15 cellular contexts compared by ENCODE assay signal in genomic region chr22:20180245-20180630, GRCh38. TPM values are rescaled to one million over a fixed set of nuclear protein-coding genes. Genes with fewer than 3 reads are reported as not detected.
DNase-seq lines count a peak whose midpoint lies in the region; ATAC-seq, FAIRE-seq and TF ChIP-seq lines count a peak whose summit lies in the region.
"Had no signal": no experiment of that assay in that cellular context is flagged by ENCODE, and none has a peak within 500 bp of the region (broad histone marks: within the 10 kb centered on the region; RNA-seq: fewer than 3 reads in every experiment).

No MANE protein-coding gene starts in this region.

- no peaks in the 10 kb centered on the region for H3K9me2 ChIP-seq in GM23338 (ENCODE audit: insufficient read depth)

- H3K4me1 ChIP-seq in GM23338 (ENCODE audit: insufficient read depth) (no peaks in the 10 kb centered on the region), astrocyte (ENCODE audit: insufficient read depth, low read length) (no peaks in the 10 kb centered on the region)
- H3K4me1 ChIP-seq: parathyroid adenoma had no signal

- H3K27me3 Mint-ChIP-seq in GM23338 (ENCODE audit: insufficient read depth, low read depth, poor library complexity) (peaks cover 16% of the 10 kb centered on the region), astrocyte (ENCODE audit: low read depth, unreplicated experiment) (peaks cover 21% of the 10 kb centered on the region)

- H3F3A ChIP-seq in GM23338 (replicated peaks; ENCODE audit: low read depth) = no peaks in the 10 kb centered on the region

- peak; percentile 71 for ATAC-seq in GM23338

- H3K27ac Mint-ChIP-seq in GM23338 (no peak overlapping the region), astrocyte (ENCODE audit: unreplicated experiment) (no peak overlapping the region)

- H3K27me3 ChIP-seq in AG04450 (ENCODE audit: control insufficient read depth, insufficient read depth, low read length) = peaks cover 23% of the 10 kb centered on the region
- no peaks in the 10 kb centered on the region for H3K27me3 ChIP-seq in GM23338 (ENCODE audit: insufficient read depth)
- H3K27me3 ChIP-seq in astrocyte (ENCODE audit: insufficient read depth, low read length) = no peaks in the 10 kb centered on the region
- H3K27me3 ChIP-seq in kidney epithelial cell (ENCODE audit: control insufficient read depth, insufficient read depth, low read length) = peaks cover 35% of the 10 kb centered on the region

- no peak for DNase-seq in AG04450 (ENCODE audit: low read depth, low spot score)
- DNase-seq in GM23338 (ENCODE audit: low spot score) = peak; percentile 39
- DNase-seq in astrocyte (ENCODE audit: low read depth) = no peak
- no peak for DNase-seq in kidney epithelial cell (ENCODE audit: low read depth)
- DNase-seq in medulla oblongata (ENCODE audit: extremely low spot score) = no peak
- DNase-seq in stimulated activated CD4-positive, alpha-beta T cell treated with anti-CD3 and anti-CD28 coated beads, Interleukin-4, amount 100 ng/mL, for 24 hours = no peak
- DNase-seq in NCI-H128 (lab: John Stamatoyannopoulos, UW; ENCODE audit: unreplicated experiment) = no peak
- no peak for DNase-seq in effector CD4-positive, alpha-beta T cell
- DNase-seq: activated naive CD4-positive, alpha-beta T cell treated with anti-CD3 and anti-CD28 coated beads, Interleukin-2, amount 50 U/mL, for 16 hours; cerebellar nuclear complex; HCEC 1CT; NCI-H2029 treated with DMSO at 0.1 percent for 48 hours; NCI-H82 had no signal

- no peaks in the 10 kb centered on the region for H3K79me2 ChIP-seq in GM23338 (replicated peaks; ENCODE audit: insufficient read depth)
- H3K79me2 ChIP-seq in astrocyte (ENCODE audit: insufficient read depth, low read length) = no peaks in the 10 kb centered on the region
- H3K79me2 ChIP-seq: parathyroid adenoma had no signal

- H3K4me3 Mint-ChIP-seq in GM23338 = no peak overlapping the region
- H3K4me3 Mint-ChIP-seq in astrocyte (ENCODE audit: unreplicated experiment) = no peak overlapping the region

- no peaks in the 10 kb centered on the region for H3K4me1 Mint-ChIP-seq in GM23338
- H3K4me1 Mint-ChIP-seq in astrocyte (ENCODE audit: low read depth, unreplicated experiment) = no peaks in the 10 kb centered on the region

- H3K4me3 ChIP-seq in AG04450 (ENCODE audit: low read depth, low read length) (no peak overlapping the region), GM23338 (no peak overlapping the region), astrocyte (ENCODE audit: insufficient read depth, low read depth, low read length) (no peak overlapping the region), kidney epithelial cell (ENCODE audit: low read depth, low read length) (no peak overlapping the region)

- TF ChIP-seq CTCF in AG04450 (IDR thresholded peaks at IDR 0.05; ENCODE audit: low read depth, low read length) (peak; percentile 14; the same call in 1 of the 2 replicates), GM23338 (conservative IDR thresholded peaks at IDR 0.05; ENCODE audit: low read depth in 2 of 2) (peak; percentile 43 to 51), astrocyte (IDR thresholded peaks at IDR 0.05; ENCODE audit: insufficient read depth, low read depth, low read length) (peak; percentile 6), kidney epithelial cell (IDR thresholded peaks at IDR 0.05; ENCODE audit: insufficient read depth, low read length, poor library complexity, severe bottlenecking) (peak; percentile 50)

- H3K9me3 ChIP-seq in AG04450 (ENCODE audit: control insufficient read depth, insufficient read depth, low read length) (no peaks in the 10 kb centered on the region; the same call in 1 of the 2 replicates), astrocyte (ENCODE audit: insufficient read depth, low read depth, low read length) (no peaks in the 10 kb centered on the region)

- no peak overlapping the region for H2AFZ ChIP-seq in GM23338
- no peak overlapping the region for H2AFZ ChIP-seq in astrocyte (ENCODE audit: low read depth, low read length)
- H2AFZ ChIP-seq: parathyroid adenoma had no signal

- no peak for FAIRE-seq in astrocyte (lab: Jason Lieb, UNC)
- FAIRE-seq: G401.6 had no signal

- no peak overlapping the region for H3K9ac ChIP-seq in astrocyte (ENCODE audit: low read length)
- H3K9ac ChIP-seq: parathyroid adenoma had no signal

- H3K4me2 ChIP-seq in GM23338 = no peak overlapping the region
- no peak overlapping the region for H3K4me2 ChIP-seq in astrocyte (ENCODE audit: low read length)

- H3K9me3 Mint-ChIP-seq in GM23338 (no peaks in the 10 kb centered on the region), astrocyte (ENCODE audit: unreplicated experiment) (no peaks in the 10 kb centered on the region)

- H3K36me3 Mint-ChIP-seq in GM23338 (ENCODE audit: low read depth) (no peaks in the 10 kb centered on the region), astrocyte (ENCODE audit: low read depth, unreplicated experiment) (no peaks in the 10 kb centered on the region)

- no peaks in the 10 kb centered on the region for H3K36me3 ChIP-seq in GM23338 (ENCODE audit: insufficient read depth)
- no peaks in the 10 kb centered on the region for H3K36me3 ChIP-seq in astrocyte (ENCODE audit: insufficient read depth, low read length)
- H3K36me3 ChIP-seq in kidney epithelial cell (ENCODE audit: control insufficient read depth, insufficient read depth, low read length) = no peaks in the 10 kb centered on the region

- POLR2A ChIA-PET in AG04450 (lab: Yijun Ruan, JAX) = no interaction called here

- no peak overlapping the region for H3K27ac ChIP-seq in AG04450 (ENCODE audit: low read depth, low read length)
- H3K27ac ChIP-seq in GM23338 (ENCODE audit: low read depth) = no peak overlapping the region
- no peak overlapping the region for H3K27ac ChIP-seq in astrocyte (ENCODE audit: low read depth, low read length)
- H3K27ac ChIP-seq: parathyroid adenoma had no signal

- H4K20me1 ChIP-seq in GM23338 (replicated peaks; ENCODE audit: insufficient read depth) = no peaks in the 10 kb centered on the region
- H4K20me1 ChIP-seq in astrocyte (ENCODE audit: insufficient read depth, low read length) = no peaks in the 10 kb centered on the region

- CTCF ChIA-PET in AG04450 (lab: Charles Lee) = no interaction called here

TF ChIP-seq in GM23338, 12 proteins besides CTCF, POLR2A, EP300 and RAD21:
- TF ChIP-seq POLR2AphosphoS5 (IDR thresholded peaks at IDR 0.05; ENCODE audit: low read depth) (no peak), NANOG (IDR thresholded peaks at IDR 0.05; ENCODE audit: borderline replicate concordance) (no peak), STAT1 (IDR thresholded peaks at IDR 0.05; ENCODE audit: unreplicated experiment) (no peak), CREB1 (CRISPR knock-in tag; IDR thresholded peaks at IDR 0.05; ENCODE audit: low read depth) (no peak), EZH2phosphoT487 (IDR thresholded peaks at IDR 0.05; ENCODE audit: unreplicated experiment) (no peak)
- TF ChIP-seq, protein P1, sequence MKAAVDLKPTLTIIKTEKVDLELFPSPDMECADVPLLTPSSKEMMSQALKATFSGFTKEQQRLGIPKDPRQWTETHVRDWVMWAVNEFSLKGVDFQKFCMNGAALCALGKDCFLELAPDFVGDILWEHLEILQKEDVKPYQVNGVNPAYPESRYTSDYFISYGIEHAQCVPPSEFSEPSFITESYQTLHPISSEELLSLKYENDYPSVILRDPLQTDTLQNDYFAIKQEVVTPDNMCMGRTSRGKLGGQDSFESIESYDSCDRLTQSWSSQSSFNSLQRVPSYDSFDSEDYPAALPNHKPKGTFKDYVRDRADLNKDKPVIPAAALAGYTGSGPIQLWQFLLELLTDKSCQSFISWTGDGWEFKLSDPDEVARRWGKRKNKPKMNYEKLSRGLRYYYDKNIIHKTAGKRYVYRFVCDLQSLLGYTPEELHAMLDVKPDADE (IDR thresholded peaks at IDR 0.05) = no peak

RNA-seq across cellular contexts. Expression of gene CCDC188, which starts 29.4 kb away (rescaled TPM):
- polyA plus RNA-seq in AG04450 (2011; rRNA removed) (not detected in 2 replicates), GM23338 (2016; fragmentation: Nextera tagmentation; extraction: Ambion mirVana) (not detected in 2 replicates)
- not detected in 2 replicates for polyA minus RNA-seq in AG04450 (2011; rRNA and poly(A)+ RNA removed)
- total RNA-seq in GM23338 (2014; rRNA removed; shearing (Covaris generic)) = not detected in 2 replicates
- total RNA-seq in astrocyte (not detected in 2 replicates), kidney epithelial cell (0.55 and 1.8 TPM in 2 replicates)

RNA-seq across cellular contexts. Expression of gene ZDHHC8, which starts 48.6 kb away (rescaled TPM):
- 13.5 and 21.9 TPM in 2 replicates for polyA plus RNA-seq in AG04450 (2011; rRNA removed)
- 12.4 and 15.7 TPM in 2 replicates for polyA minus RNA-seq in AG04450 (2011; rRNA and poly(A)+ RNA removed)
- total RNA-seq in GM23338 (2014; rRNA removed; shearing (Covaris generic)) = 26.1 and 47.6 TPM in 2 replicates
- 13.7 and 22.1 TPM in 2 replicates for polyA plus RNA-seq in GM23338 (2016; fragmentation: Nextera tagmentation; extraction: Ambion mirVana)
- 88.3 and 93.7 TPM in 2 replicates for total RNA-seq in astrocyte
- total RNA-seq in kidney epithelial cell = 23.8 and 26.9 TPM in 2 replicates
